ENCODE assay signal across 1 cellular context in the genomic region with DNA sequence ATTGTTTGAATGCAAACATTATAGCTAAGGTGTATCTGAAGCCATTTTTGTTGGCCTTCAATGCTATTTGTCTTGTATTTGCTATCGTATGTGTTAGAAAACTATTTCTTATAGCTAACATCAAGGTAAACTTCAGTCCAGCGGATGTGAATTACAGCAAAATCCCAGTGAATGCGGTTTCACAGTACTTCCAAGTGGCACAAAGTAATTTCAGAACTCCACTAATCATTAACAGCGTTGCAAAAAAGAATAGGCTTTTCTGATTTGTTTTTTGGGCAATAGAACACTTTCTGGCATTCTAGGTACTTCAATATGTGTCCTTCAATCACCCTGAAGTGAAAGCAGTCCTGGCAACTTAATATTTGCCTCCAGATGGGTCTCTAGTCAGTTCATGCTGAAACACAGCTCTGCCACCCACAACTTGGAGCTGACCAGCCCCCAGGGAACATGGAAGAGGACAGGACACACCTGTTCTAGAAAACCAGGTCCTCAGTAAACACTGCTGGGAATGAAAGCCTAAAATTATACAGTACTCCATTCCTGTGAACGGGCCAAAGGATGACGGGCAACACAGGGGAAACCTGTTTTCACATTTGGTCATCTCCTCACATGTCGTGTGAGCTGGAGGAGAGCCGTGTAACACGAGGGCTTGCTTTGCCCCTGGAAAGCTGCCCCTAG.
A peak's percentile ranks its signal among the peaks of the same experiment; 100 is the strongest.
TF ChIP-seq lines count a peak whose summit lies in the region.

No MANE protein-coding gene starts in this region.

TF ChIP-seq in HepG2, 621 proteins besides CTCF, POLR2A, EP300 and RAD21:
- TF ChIP-seq, protein P1, sequence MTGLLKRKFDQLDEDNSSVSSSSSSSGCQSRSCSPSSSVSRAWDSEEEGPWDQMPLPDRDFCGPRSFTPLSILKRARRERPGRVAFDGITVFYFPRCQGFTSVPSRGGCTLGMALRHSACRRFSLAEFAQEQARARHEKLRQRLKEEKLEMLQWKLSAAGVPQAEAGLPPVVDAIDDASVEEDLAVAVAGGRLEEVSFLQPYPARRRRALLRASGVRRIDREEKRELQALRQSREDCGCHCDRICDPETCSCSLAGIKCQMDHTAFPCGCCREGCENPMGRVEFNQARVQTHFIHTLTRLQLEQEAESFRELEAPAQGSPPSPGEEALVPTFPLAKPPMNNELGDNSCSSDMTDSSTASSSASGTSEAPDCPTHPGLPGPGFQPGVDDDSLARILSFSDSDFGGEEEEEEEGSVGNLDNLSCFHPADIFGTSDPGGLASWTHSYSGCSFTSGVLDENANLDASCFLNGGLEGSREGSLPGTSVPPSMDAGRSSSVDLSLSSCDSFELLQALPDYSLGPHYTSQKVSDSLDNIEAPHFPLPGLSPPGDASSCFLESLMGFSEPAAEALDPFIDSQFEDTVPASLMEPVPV (CRISPR knock-in tag; IDR thresholded peaks at IDR 0.05) = 0 out of 2 replicates have a peak, but pooled peaks have one; percentile 36
- TF ChIP-seq, protein P2, sequence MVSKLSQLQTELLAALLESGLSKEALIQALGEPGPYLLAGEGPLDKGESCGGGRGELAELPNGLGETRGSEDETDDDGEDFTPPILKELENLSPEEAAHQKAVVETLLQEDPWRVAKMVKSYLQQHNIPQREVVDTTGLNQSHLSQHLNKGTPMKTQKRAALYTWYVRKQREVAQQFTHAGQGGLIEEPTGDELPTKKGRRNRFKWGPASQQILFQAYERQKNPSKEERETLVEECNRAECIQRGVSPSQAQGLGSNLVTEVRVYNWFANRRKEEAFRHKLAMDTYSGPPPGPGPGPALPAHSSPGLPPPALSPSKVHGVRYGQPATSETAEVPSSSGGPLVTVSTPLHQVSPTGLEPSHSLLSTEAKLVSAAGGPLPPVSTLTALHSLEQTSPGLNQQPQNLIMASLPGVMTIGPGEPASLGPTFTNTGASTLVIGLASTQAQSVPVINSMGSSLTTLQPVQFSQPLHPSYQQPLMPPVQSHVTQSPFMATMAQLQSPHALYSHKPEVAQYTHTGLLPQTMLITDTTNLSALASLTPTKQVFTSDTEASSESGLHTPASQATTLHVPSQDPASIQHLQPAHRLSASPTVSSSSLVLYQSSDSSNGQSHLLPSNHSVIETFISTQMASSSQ (IDR thresholded peaks at IDR 0.05; ENCODE audit: low read depth) = no peak
- TF ChIP-seq, protein P2 (CRISPR knock-in tag; IDR thresholded peaks at IDR 0.05; ENCODE audit: borderline replicate concordance) = peak; percentile 49; the same call in 1 of the 2 replicates
- TF ChIP-seq SIN3A (IDR thresholded peaks at IDR 0.05; ENCODE audit: borderline replicate concordance, low read depth, low read length) (no peak), PHF5A (CRISPR knock-in tag; IDR thresholded peaks at IDR 0.05; ENCODE audit: low read depth, unreplicated experiment) (no peak), ZFP36L1 (CRISPR knock-in tag; IDR thresholded peaks at IDR 0.05) (no peak), ZNF737 (CRISPR knock-in tag; IDR thresholded peaks at IDR 0.05; ENCODE audit: borderline replicate concordance) (no peak), ZNF616 (CRISPR knock-in tag; IDR thresholded peaks at IDR 0.05; ENCODE audit: low read depth) (no peak), NR3C1 (CRISPR knock-in tag; IDR thresholded peaks at IDR 0.05) (no peak), ZSCAN9 (CRISPR knock-in tag; IDR thresholded peaks at IDR 0.05; ENCODE audit: borderline replicate concordance) (no peak), AGO2 (optimal IDR thresholded peaks at IDR 0.05; ENCODE audit: low read depth, low read length) (no peak), MED1 (CRISPR knock-in tag; IDR thresholded peaks at IDR 0.05) (no peak), ZKSCAN8 (CRISPR knock-in tag; IDR thresholded peaks at IDR 0.05; ENCODE audit: borderline replicate concordance) (0 out of 2 replicates have a peak, but pooled peaks have one; percentile 5)
- TF ChIP-seq, protein P3, sequence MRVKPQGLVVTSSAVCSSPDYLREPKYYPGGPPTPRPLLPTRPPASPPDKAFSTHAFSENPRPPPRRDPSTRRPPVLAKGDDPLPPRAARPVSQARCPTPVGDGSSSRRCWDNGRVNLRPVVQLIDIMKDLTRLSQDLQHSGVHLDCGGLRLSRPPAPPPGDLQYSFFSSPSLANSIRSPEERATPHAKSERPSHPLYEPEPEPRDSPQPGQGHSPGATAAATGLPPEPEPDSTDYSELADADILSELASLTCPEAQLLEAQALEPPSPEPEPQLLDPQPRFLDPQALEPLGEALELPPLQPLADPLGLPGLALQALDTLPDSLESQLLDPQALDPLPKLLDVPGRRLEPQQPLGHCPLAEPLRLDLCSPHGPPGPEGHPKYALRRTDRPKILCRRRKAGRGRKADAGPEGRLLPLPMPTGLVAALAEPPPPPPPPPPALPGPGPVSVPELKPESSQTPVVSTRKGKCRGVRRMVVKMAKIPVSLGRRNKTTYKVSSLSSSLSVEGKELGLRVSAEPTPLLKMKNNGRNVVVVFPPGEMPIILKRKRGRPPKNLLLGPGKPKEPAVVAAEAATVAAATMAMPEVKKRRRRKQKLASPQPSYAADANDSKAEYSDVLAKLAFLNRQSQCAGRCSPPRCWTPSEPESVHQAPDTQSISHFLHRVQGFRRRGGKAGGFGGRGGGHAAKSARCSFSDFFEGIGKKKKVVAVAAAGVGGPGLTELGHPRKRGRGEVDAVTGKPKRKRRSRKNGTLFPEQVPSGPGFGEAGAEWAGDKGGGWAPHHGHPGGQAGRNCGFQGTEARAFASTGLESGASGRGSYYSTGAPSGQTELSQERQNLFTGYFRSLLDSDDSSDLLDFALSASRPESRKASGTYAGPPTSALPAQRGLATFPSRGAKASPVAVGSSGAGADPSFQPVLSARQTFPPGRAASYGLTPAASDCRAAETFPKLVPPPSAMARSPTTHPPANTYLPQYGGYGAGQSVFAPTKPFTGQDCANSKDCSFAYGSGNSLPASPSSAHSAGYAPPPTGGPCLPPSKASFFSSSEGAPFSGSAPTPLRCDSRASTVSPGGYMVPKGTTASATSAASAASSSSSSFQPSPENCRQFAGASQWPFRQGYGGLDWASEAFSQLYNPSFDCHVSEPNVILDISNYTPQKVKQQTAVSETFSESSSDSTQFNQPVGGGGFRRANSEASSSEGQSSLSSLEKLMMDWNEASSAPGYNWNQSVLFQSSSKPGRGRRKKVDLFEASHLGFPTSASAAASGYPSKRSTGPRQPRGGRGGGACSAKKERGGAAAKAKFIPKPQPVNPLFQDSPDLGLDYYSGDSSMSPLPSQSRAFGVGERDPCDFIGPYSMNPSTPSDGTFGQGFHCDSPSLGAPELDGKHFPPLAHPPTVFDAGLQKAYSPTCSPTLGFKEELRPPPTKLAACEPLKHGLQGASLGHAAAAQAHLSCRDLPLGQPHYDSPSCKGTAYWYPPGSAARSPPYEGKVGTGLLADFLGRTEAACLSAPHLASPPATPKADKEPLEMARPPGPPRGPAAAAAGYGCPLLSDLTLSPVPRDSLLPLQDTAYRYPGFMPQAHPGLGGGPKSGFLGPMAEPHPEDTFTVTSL (CRISPR knock-in tag; IDR thresholded peaks at IDR 0.05; ENCODE audit: borderline replicate concordance) = peak; percentile 29; the same call in 1 of the 2 replicates
- TF ChIP-seq, protein P4, sequence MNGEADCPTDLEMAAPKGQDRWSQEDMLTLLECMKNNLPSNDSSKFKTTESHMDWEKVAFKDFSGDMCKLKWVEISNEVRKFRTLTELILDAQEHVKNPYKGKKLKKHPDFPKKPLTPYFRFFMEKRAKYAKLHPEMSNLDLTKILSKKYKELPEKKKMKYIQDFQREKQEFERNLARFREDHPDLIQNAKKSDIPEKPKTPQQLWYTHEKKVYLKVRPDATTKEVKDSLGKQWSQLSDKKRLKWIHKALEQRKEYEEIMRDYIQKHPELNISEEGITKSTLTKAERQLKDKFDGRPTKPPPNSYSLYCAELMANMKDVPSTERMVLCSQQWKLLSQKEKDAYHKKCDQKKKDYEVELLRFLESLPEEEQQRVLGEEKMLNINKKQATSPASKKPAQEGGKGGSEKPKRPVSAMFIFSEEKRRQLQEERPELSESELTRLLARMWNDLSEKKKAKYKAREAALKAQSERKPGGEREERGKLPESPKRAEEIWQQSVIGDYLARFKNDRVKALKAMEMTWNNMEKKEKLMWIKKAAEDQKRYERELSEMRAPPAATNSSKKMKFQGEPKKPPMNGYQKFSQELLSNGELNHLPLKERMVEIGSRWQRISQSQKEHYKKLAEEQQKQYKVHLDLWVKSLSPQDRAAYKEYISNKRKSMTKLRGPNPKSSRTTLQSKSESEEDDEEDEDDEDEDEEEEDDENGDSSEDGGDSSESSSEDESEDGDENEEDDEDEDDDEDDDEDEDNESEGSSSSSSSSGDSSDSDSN (CRISPR knock-in tag; IDR thresholded peaks at IDR 0.05) = 0 out of 2 replicates have a peak, but pooled peaks have one; percentile 0
